1 cellular context compared by ENCODE assay signal in genomic region chr9:112174223-112174964, GRCh38.
TF ChIP-seq lines count a peak whose summit lies in the region.

No MANE protein-coding gene starts in this region.

TF ChIP-seq in HepG2, 621 proteins besides CTCF, POLR2A, EP300 and RAD21 (continued from another document and continues in another):
- TF ChIP-seq SRF (IDR thresholded peaks at IDR 0.05; ENCODE audit: low read depth, low read length) (no peak), MED8 (CRISPR knock-in tag; IDR thresholded peaks at IDR 0.05; ENCODE audit: insufficient replicate concordance) (no peak), ATM (IDR thresholded peaks at IDR 0.05; ENCODE audit: borderline replicate concordance) (no peak), IRF2 (CRISPR knock-in tag; IDR thresholded peaks at IDR 0.05) (no peak), RFXANK (CRISPR knock-in tag; IDR thresholded peaks at IDR 0.05) (no peak), ZFP1 (CRISPR knock-in tag; IDR thresholded peaks at IDR 0.05) (no peak), FOXK1 (CRISPR knock-in tag; IDR thresholded peaks at IDR 0.05; ENCODE audit: borderline replicate concordance, low read depth) (no peak), PHF5A (CRISPR knock-in tag; IDR thresholded peaks at IDR 0.05; ENCODE audit: low read depth, unreplicated experiment) (no peak), YEATS2 (CRISPR knock-in tag; IDR thresholded peaks at IDR 0.05; ENCODE audit: borderline replicate concordance) (0 out of 2 replicates have a peak, but pooled peaks have one; percentile 21), MTERF4 (CRISPR knock-in tag; IDR thresholded peaks at IDR 0.05) (no peak), SATB2 (CRISPR knock-in tag; IDR thresholded peaks at IDR 0.05) (no peak), SCMH1 (CRISPR knock-in tag; IDR thresholded peaks at IDR 0.05; ENCODE audit: borderline replicate concordance) (no peak), MYC (CRISPR knock-in tag; IDR thresholded peaks at IDR 0.05; ENCODE audit: borderline replicate concordance) (peak; percentile 67; the same call in 1 of the 2 replicates), TBX3 (IDR thresholded peaks at IDR 0.05; ENCODE audit: borderline replicate concordance) (no peak), ZNF580 (CRISPR knock-in tag; IDR thresholded peaks at IDR 0.05; ENCODE audit: borderline replicate concordance, low read depth) (no peak), ZFX (CRISPR knock-in tag; IDR thresholded peaks at IDR 0.05; ENCODE audit: low read depth) (no peak), GZF1 (CRISPR knock-in tag; IDR thresholded peaks at IDR 0.05) (no peak), ZNF543 (CRISPR knock-in tag; IDR thresholded peaks at IDR 0.05) (no peak), ZNF709 (CRISPR knock-in tag; IDR thresholded peaks at IDR 0.05) (no peak), SIX4 (CRISPR knock-in tag; IDR thresholded peaks at IDR 0.05) (no peak), ZNF230 (CRISPR knock-in tag; IDR thresholded peaks at IDR 0.05) (no peak), ZNF639 (CRISPR knock-in tag; conservative IDR thresholded peaks at IDR 0.05) (no peak), POGZ (CRISPR knock-in tag; IDR thresholded peaks at IDR 0.05) (no peak), DNMT3B (CRISPR knock-in tag; conservative IDR thresholded peaks at IDR 0.05) (no peak), HOXA5 (CRISPR knock-in tag; IDR thresholded peaks at IDR 0.05) (no peak), ZNF331 (CRISPR knock-in tag; IDR thresholded peaks at IDR 0.05) (no peak), CCAR2 (optimal IDR thresholded peaks at IDR 0.05; ENCODE audit: low read depth, low read length) (no peak), GMEB1 (CRISPR knock-in tag; IDR thresholded peaks at IDR 0.05; ENCODE audit: borderline replicate concordance) (peak; percentile 52; the same call in 1 of the 2 replicates), SP1 (IDR thresholded peaks at IDR 0.05) (no peak), SP1 (CRISPR knock-in tag; IDR thresholded peaks at IDR 0.05) (0 out of 2 replicates have a peak, but pooled peaks have one; percentile 10), AKAP8 (CRISPR knock-in tag; IDR thresholded peaks at IDR 0.05) (no peak), TCF7 (IDR thresholded peaks at IDR 0.05; ENCODE audit: low read depth) (no peak), SUZ12 (IDR thresholded peaks at IDR 0.05; ENCODE audit: low read depth, low read length) (no peak), SSRP1 (CRISPR knock-in tag; IDR thresholded peaks at IDR 0.05) (no peak), HOXA3 (CRISPR knock-in tag; IDR thresholded peaks at IDR 0.05) (0 out of 2 replicates have a peak, but pooled peaks have one; percentile 13), HIC2 (CRISPR knock-in tag; IDR thresholded peaks at IDR 0.05; ENCODE audit: low read depth) (no peak), ZNF274 (CRISPR knock-in tag; IDR thresholded peaks at IDR 0.05) (0 out of 2 replicates have a peak, but pooled peaks have one; percentile 7), ZNF644 (CRISPR knock-in tag; IDR thresholded peaks at IDR 0.05; ENCODE audit: low read depth) (no peak), ZSCAN25 (CRISPR knock-in tag; IDR thresholded peaks at IDR 0.05) (0 out of 2 replicates have a peak, but pooled peaks have one; percentile 25), TRIM22 (IDR thresholded peaks at IDR 0.05) (no peak), ZBTB38 (CRISPR knock-in tag; IDR thresholded peaks at IDR 0.05) (no peak), ZNF136 (CRISPR knock-in tag; IDR thresholded peaks at IDR 0.05; ENCODE audit: low read depth) (no peak), FOXO1 (CRISPR knock-in tag; IDR thresholded peaks at IDR 0.05) (no peak), ZBTB8A (CRISPR knock-in tag; IDR thresholded peaks at IDR 0.05; ENCODE audit: borderline replicate concordance, low read depth) (no peak), CEBPG (CRISPR knock-in tag; IDR thresholded peaks at IDR 0.05) (no peak), ZNF121 (CRISPR knock-in tag; IDR thresholded peaks at IDR 0.05) (no peak), ZNF660 (CRISPR knock-in tag; IDR thresholded peaks at IDR 0.05; ENCODE audit: borderline replicate concordance, low read depth) (no peak), SRY (CRISPR knock-in tag; IDR thresholded peaks at IDR 0.05) (no peak), ZNF10 (CRISPR knock-in tag; IDR thresholded peaks at IDR 0.05; ENCODE audit: borderline replicate concordance, low read depth) (no peak), ZBTB3 (CRISPR knock-in tag; IDR thresholded peaks at IDR 0.05; ENCODE audit: borderline replicate concordance, low read depth) (no peak)
- TF ChIP-seq, protein P1, sequence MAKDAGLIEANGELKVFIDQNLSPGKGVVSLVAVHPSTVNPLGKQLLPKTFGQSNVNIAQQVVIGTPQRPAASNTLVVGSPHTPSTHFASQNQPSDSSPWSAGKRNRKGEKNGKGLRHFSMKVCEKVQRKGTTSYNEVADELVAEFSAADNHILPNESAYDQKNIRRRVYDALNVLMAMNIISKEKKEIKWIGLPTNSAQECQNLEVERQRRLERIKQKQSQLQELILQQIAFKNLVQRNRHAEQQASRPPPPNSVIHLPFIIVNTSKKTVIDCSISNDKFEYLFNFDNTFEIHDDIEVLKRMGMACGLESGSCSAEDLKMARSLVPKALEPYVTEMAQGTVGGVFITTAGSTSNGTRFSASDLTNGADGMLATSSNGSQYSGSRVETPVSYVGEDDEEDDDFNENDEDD (CRISPR knock-in tag; IDR thresholded peaks at IDR 0.05; ENCODE audit: borderline replicate concordance), result peak; percentile 57; the same call in 1 of the 2 replicates
- TF ChIP-seq, protein P2, sequence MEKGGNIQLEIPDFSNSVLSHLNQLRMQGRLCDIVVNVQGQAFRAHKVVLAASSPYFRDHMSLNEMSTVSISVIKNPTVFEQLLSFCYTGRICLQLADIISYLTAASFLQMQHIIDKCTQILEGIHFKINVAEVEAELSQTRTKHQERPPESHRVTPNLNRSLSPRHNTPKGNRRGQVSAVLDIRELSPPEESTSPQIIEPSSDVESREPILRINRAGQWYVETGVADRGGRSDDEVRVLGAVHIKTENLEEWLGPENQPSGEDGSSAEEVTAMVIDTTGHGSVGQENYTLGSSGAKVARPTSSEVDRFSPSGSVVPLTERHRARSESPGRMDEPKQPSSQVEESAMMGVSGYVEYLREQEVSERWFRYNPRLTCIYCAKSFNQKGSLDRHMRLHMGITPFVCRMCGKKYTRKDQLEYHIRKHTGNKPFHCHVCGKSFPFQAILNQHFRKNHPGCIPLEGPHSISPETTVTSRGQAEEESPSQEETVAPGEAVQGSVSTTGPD (CRISPR knock-in tag; IDR thresholded peaks at IDR 0.05), result no peak
- TF ChIP-seq, protein P3, sequence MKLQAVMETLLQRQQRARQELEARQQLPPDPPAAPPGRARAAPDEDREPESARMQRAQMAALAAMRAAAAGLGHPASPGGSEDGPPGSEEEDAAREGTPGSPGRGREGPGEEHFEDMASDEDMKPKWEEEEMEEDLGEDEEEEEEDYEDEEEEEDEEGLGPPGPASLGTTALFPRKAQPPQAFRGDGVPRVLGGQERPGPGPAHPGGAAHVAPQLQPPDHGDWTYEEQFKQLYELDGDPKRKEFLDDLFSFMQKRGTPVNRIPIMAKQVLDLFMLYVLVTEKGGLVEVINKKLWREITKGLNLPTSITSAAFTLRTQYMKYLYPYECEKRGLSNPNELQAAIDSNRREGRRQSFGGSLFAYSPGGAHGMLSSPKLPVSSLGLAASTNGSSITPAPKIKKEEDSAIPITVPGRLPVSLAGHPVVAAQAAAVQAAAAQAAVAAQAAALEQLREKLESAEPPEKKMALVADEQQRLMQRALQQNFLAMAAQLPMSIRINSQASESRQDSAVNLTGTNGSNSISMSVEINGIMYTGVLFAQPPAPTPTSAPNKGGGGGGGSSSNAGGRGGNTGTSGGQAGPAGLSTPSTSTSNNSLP (IDR thresholded peaks at IDR 0.05; ENCODE audit: low read depth, low read length), result no peak
- TF ChIP-seq, protein P4, sequence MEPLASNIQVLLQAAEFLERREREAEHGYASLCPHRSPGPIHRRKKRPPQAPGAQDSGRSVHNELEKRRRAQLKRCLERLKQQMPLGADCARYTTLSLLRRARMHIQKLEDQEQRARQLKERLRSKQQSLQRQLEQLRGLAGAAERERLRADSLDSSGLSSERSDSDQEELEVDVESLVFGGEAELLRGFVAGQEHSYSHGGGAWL (CRISPR knock-in tag; IDR thresholded peaks at IDR 0.05), result no peak
- TF ChIP-seq, protein P5, sequence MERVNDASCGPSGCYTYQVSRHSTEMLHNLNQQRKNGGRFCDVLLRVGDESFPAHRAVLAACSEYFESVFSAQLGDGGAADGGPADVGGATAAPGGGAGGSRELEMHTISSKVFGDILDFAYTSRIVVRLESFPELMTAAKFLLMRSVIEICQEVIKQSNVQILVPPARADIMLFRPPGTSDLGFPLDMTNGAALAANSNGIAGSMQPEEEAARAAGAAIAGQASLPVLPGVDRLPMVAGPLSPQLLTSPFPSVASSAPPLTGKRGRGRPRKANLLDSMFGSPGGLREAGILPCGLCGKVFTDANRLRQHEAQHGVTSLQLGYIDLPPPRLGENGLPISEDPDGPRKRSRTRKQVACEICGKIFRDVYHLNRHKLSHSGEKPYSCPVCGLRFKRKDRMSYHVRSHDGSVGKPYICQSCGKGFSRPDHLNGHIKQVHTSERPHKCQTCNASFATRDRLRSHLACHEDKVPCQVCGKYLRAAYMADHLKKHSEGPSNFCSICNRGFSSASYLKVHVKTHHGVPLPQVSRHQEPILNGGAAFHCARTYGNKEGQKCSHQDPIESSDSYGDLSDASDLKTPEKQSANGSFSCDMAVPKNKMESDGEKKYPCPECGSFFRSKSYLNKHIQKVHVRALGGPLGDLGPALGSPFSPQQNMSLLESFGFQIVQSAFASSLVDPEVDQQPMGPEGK (CRISPR knock-in tag; IDR thresholded peaks at IDR 0.05), result peak; percentile 48; the same call in 1 of the 2 replicates
- TF ChIP-seq, protein P6, sequence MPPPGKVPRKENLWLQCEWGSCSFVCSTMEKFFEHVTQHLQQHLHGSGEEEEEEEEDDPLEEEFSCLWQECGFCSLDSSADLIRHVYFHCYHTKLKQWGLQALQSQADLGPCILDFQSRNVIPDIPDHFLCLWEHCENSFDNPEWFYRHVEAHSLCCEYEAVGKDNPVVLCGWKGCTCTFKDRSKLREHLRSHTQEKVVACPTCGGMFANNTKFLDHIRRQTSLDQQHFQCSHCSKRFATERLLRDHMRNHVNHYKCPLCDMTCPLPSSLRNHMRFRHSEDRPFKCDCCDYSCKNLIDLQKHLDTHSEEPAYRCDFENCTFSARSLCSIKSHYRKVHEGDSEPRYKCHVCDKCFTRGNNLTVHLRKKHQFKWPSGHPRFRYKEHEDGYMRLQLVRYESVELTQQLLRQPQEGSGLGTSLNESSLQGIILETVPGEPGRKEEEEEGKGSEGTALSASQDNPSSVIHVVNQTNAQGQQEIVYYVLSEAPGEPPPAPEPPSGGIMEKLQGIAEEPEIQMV (CRISPR knock-in tag; IDR thresholded peaks at IDR 0.05; ENCODE audit: low read depth), result no peak
